ENCODE assay signal across 12 cellular contexts in genomic region chr1:174949061-174949460, GRCh38. TPM values are rescaled to one million over a fixed set of nuclear protein-coding genes. Genes with fewer than 3 reads are reported as not detected.
A peak's percentile ranks its signal among the peaks of the same experiment; 100 is the strongest.
DNase-seq lines count a peak whose midpoint lies in the region; ATAC-seq, FAIRE-seq and TF ChIP-seq lines count a peak whose summit lies in the region.
"Had no signal": no experiment of that assay in that cellular context is flagged by ENCODE, and none has a peak within 500 bp of the region (broad histone marks: within the 10 kb centered on the region; RNA-seq: fewer than 3 reads in every experiment).

No MANE protein-coding gene starts in this region.

- H3K36me3 Mint-ChIP-seq in stimulated activated effector memory CD8-positive, alpha-beta T cell treated with anti-CD3 and anti-CD28 coated beads, Interleukin-12 subunit alpha, Interleukin-12 subunit beta, amount 100 ng/mL, for 72 hours: no peaks in the 10 kb centered on the region
- peaks cover 3% of the 10 kb centered on the region for H3K36me3 Mint-ChIP-seq in stimulated activated memory B cell treated with anti-CD40 and anti-IgM and Interleukin-4, amounts not matched to agents 10 μg/mL and 1 μg/mL and 100 μg/mL, for 72 hours
- H3K36me3 Mint-ChIP-seq in progenitor cell of endocrine pancreas (ENCODE audit: insufficient read depth): no peaks in the 10 kb centered on the region

- no peak overlapping the region for H3K4me3 Mint-ChIP-seq in stimulated activated effector memory CD8-positive, alpha-beta T cell treated with anti-CD3 and anti-CD28 coated beads, Interleukin-12 subunit alpha, Interleukin-12 subunit beta, amount 100 ng/mL, for 72 hours
- H3K4me3 Mint-ChIP-seq in stimulated activated memory B cell treated with anti-CD40 and anti-IgM and Interleukin-4, amounts not matched to agents 10 μg/mL and 1 μg/mL and 100 μg/mL, for 72 hours: no peak overlapping the region
- no peak overlapping the region for H3K4me3 Mint-ChIP-seq in progenitor cell of endocrine pancreas (ENCODE audit: low read depth)
- H3K4me3 Mint-ChIP-seq: CD4-positive, alpha-beta T cell had no signal

- no peaks in the 10 kb centered on the region for H3K27me3 Mint-ChIP-seq in stimulated activated memory B cell treated with anti-CD40 and anti-IgM and Interleukin-4, amounts not matched to agents 10 μg/mL and 1 μg/mL and 100 μg/mL, for 72 hours
- no peaks in the 10 kb centered on the region for H3K27me3 Mint-ChIP-seq in progenitor cell of endocrine pancreas
- H3K27me3 Mint-ChIP-seq: CD4-positive, alpha-beta T cell had no signal

- no peaks in the 10 kb centered on the region for H3K9me3 Mint-ChIP-seq in stimulated activated effector memory CD8-positive, alpha-beta T cell treated with anti-CD3 and anti-CD28 coated beads, Interleukin-12 subunit alpha, Interleukin-12 subunit beta, amount 100 ng/mL, for 72 hours
- H3K9me3 Mint-ChIP-seq in stimulated activated memory B cell treated with anti-CD40 and anti-IgM and Interleukin-4, amounts not matched to agents 10 μg/mL and 1 μg/mL and 100 μg/mL, for 72 hours: no peaks in the 10 kb centered on the region
- H3K9me3 Mint-ChIP-seq in progenitor cell of endocrine pancreas (ENCODE audit: low read depth): no peaks in the 10 kb centered on the region
- H3K9me3 Mint-ChIP-seq: CD4-positive, alpha-beta T cell had no signal

- FAIRE-seq in D721Med (lab: Jason Lieb, UNC): peak; percentile 70
- FAIRE-seq: A204.1, G401.6, GM12891, GM19239 had no signal

- peak overlapping the region; percentile 3 for H3K27ac Mint-ChIP-seq in stimulated activated effector memory CD8-positive, alpha-beta T cell treated with anti-CD3 and anti-CD28 coated beads, Interleukin-12 subunit alpha, Interleukin-12 subunit beta, amount 100 ng/mL, for 72 hours
- H3K27ac Mint-ChIP-seq in stimulated activated memory B cell treated with anti-CD40 and anti-IgM and Interleukin-4, amounts not matched to agents 10 μg/mL and 1 μg/mL and 100 μg/mL, for 72 hours: no peak overlapping the region
- H3K27ac Mint-ChIP-seq in progenitor cell of endocrine pancreas: no peak overlapping the region
- H3K27ac Mint-ChIP-seq: CD4-positive, alpha-beta T cell had no signal

- no peak for DNase-seq in D721Med (ENCODE audit: insufficient read length, low spot score)
- DNase-seq in dermis microvascular lymphatic vessel endothelial cell (ENCODE audit: low read depth in 2 of 2): peak; percentile 30 to 48
- no peak for DNase-seq in stimulated activated effector memory CD8-positive, alpha-beta T cell treated with anti-CD3 and anti-CD28 coated beads, Interleukin-12 subunit alpha, Interleukin-12 subunit beta, amount 100 ng/mL, for 72 hours (ENCODE audit: low spot score in 2 of 2)
- no peak for DNase-seq in progenitor cell of endocrine pancreas (ENCODE audit: low spot score, unreplicated experiment)
- DNase-seq: ACHN; CD4-positive, alpha-beta T cell had no signal

- ATAC-seq in stimulated activated effector memory CD8-positive, alpha-beta T cell treated with anti-CD3 and anti-CD28 coated beads, Interleukin-12 subunit alpha, Interleukin-12 subunit beta, amount 100 ng/mL, for 72 hours: no peak
- no peak for ATAC-seq in stimulated activated memory B cell treated with anti-CD40 and anti-IgM and Interleukin-4, amounts not matched to agents 10 μg/mL and 1 μg/mL and 100 μg/mL, for 72 hours
- no peak for ATAC-seq in HG03045 (IDR thresholded peaks at IDR 0.05; ENCODE audit: unreplicated experiment)

- peaks cover 6% of the 10 kb centered on the region for H3K4me1 Mint-ChIP-seq in stimulated activated effector memory CD8-positive, alpha-beta T cell treated with anti-CD3 and anti-CD28 coated beads, Interleukin-12 subunit alpha, Interleukin-12 subunit beta, amount 100 ng/mL, for 72 hours
- H3K4me1 Mint-ChIP-seq in stimulated activated memory B cell treated with anti-CD40 and anti-IgM and Interleukin-4, amounts not matched to agents 10 μg/mL and 1 μg/mL and 100 μg/mL, for 72 hours: peaks cover 29% of the 10 kb centered on the region
- peaks cover 32% of the 10 kb centered on the region for H3K4me1 Mint-ChIP-seq in progenitor cell of endocrine pancreas (ENCODE audit: low read depth)

- no peak for TF ChIP-seq CTCF in D721Med (IDR thresholded peaks at IDR 0.05; ENCODE audit: insufficient read depth, missing control alignments)
- TF ChIP-seq CTCF in progenitor cell of endocrine pancreas (IDR thresholded peaks at IDR 0.05; ENCODE audit: unreplicated experiment): no peak

RNA-seq across cellular contexts. Expression of gene CACYBP, which starts 50.7 kb away (rescaled TPM):
- total RNA-seq in dermis microvascular lymphatic vessel endothelial cell (115 and 218 TPM in 2 replicates), progenitor cell of endocrine pancreas (91.5 and 116 TPM in 2 replicates)

Comparison
In these comparisons a context has a peak if more than half of its experiments do, and no peak if none do; other contexts are left out.
1. DNase-seq: peak in dermis microvascular lymphatic vessel endothelial cell (2 of 2); none in D721Med (single experiment), stimulated activated effector memory CD8-positive, alpha-beta T cell treated with anti-CD3 and anti-CD28 coated beads, Interleukin-12 subunit alpha, Interleukin-12 subunit beta, amount 100 ng/mL, for 72 hours (0 of 2) and progenitor cell of endocrine pancreas (single experiment).